In the genomic region with DNA sequence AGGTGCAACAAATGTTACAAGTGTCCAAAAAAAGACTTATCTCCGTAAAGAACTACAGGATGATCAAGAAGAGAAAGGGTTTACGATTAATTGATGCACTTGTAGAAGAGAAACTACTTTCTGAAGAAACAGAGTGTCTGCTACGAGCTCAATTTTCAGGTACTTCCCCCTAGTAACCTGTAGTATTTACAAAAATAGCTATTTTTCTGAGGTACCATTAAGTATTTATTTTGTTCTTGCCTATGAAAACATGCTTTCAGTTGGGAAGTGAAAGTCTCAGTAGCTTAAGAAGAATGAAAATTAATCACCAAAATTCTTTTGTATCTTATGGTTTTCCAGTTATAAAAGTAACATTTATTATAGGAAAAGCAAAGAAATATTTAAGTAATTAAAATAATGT, we compare ENCODE assay signal across 18 cellular contexts. TPM values are rescaled to one million over a fixed set of nuclear protein-coding genes. Genes with fewer than 3 reads are reported as not detected.
DNase-seq lines count a peak whose midpoint lies in the region; ATAC-seq and TF ChIP-seq lines count a peak whose summit lies in the region.
"Had no signal": no experiment of that assay in that cellular context is flagged by ENCODE, and none has a peak within 500 bp of the region (broad histone marks: within the 10 kb centered on the region; RNA-seq: fewer than 3 reads in every experiment).

No MANE protein-coding gene starts in this region.

- DNase-seq in Kasumi-1 (lab: John Stamatoyannopoulos, UW) = no peak
- DNase-seq in right lobe of liver = no peak
- DNase-seq in iPS-NIHi7 (ENCODE audit: extremely low spot score) = no peak
- no peak for DNase-seq in cardiac septum (ENCODE audit: low spot score)
- DNase-seq: 8988T; activated CD8-positive, alpha-beta memory T cell treated with anti-CD3 and anti-CD28 coated beads for 24 hours; activated effector memory CD4-positive, alpha-beta T cell treated with Interleukin-2 at 50 U/mL for 16 hours; DMS79; mesenchymal stem cell; NCI-H2029 treated with DMSO at 0.1 percent for 48 hours; NCI-H69; nephron progenitor cell had no signal

- no peak overlapping the region for H3K27ac ChIP-seq in DOHH2 (ENCODE audit: low read depth, low read length)
- H3K27ac ChIP-seq in right lobe of liver = no peak overlapping the region
- H3K27ac ChIP-seq: ascending aorta, coronary artery had no signal

- 91% methylated on average over 3 of the region's 3 CpGs for WGBS in right lobe of liver (ENCODE audit: insufficient coverage, low coverage, low lambda C conversion rate, missing lambda C conversion rate)

- H3K4me1 ChIP-seq in DOHH2 (ENCODE audit: control insufficient read depth, low read length) = peaks cover 28% of the 10 kb centered on the region
- H3K4me1 ChIP-seq in right lobe of liver = no peaks in the 10 kb centered on the region

- no peak for TF ChIP-seq POLR2A in right lobe of liver (IDR thresholded peaks at IDR 0.05)

- peak overlapping the region; percentile 6; the same call in 1 of the 2 replicates for H3K4me2 ChIP-seq in DOHH2 (ENCODE audit: low read length)

- no peak for TF ChIP-seq CTCF in DOHH2 (IDR thresholded peaks at IDR 0.05; ENCODE audit: low read depth, low read length, poor library complexity, severe bottlenecking)
- TF ChIP-seq CTCF in right lobe of liver (IDR thresholded peaks at IDR 0.05) = no peak

- H3K9me3 ChIP-seq in DOHH2 (ENCODE audit: control insufficient read depth, insufficient read depth, low read length) (no peaks in the 10 kb centered on the region), right lobe of liver (no peaks in the 10 kb centered on the region)
- H3K9me3 ChIP-seq: ascending aorta had no signal

- H3K4me3 ChIP-seq in DOHH2 (ENCODE audit: low read length) (no peak overlapping the region), right lobe of liver (no peak overlapping the region)
- H3K4me3 ChIP-seq: ascending aorta, coronary artery had no signal

- H4K20me1 ChIP-seq in DOHH2 (ENCODE audit: control insufficient read depth, insufficient read depth, low read depth, low read length) = no peaks in the 10 kb centered on the region

- peak; percentile 32 for ATAC-seq in GM18870 (IDR thresholded peaks at IDR 0.05; ENCODE audit: unreplicated experiment)
- ATAC-seq in GM21723 (IDR thresholded peaks at IDR 0.05; ENCODE audit: unreplicated experiment) = peak; percentile 61
- ATAC-seq in HG03196 (IDR thresholded peaks at IDR 0.05; ENCODE audit: unreplicated experiment) = peak; percentile 37
- no peak for ATAC-seq in right lobe of liver

- peaks cover 17% of the 10 kb centered on the region for H3K79me2 ChIP-seq in DOHH2 (ENCODE audit: control insufficient read depth, low read length)

- H3K36me3 ChIP-seq in DOHH2 (ENCODE audit: control insufficient read depth, low read length) = peaks cover 16% of the 10 kb centered on the region
- H3K36me3 ChIP-seq in right lobe of liver = peaks cover 0 to 14% (median 6%) of the 10 kb centered on the region in 4 donors

- H3K9me2 ChIP-seq in DOHH2 (replicated peaks; ENCODE audit: control insufficient read depth, low read length) = no peaks in the 10 kb centered on the region

- peaks cover 5% of the 10 kb centered on the region for H3F3A ChIP-seq in DOHH2 (ENCODE audit: control insufficient read depth, insufficient read depth)

- H3K27me3 ChIP-seq in DOHH2 (ENCODE audit: control insufficient read depth, low read length) (no peaks in the 10 kb centered on the region), right lobe of liver (no peaks in the 10 kb centered on the region)
- H3K27me3 ChIP-seq: ascending aorta had no signal

- intact Hi-C loops in right lobe of liver (cut with DNase I) = loop anchor here in 1 of 2 donors (10.0 kb wide), 1 partner anchor 98 kb away; no protein-coding TSS in a partner anchor
- intact Hi-C loops in cardiac septum (cut with DNase I) = loop anchor here (10.0 kb wide), 1 partner anchor 548 kb away; a partner anchor contains a TSS

RNA-seq across cellular contexts. Expression of a gene that starts 5.9 kb away (rescaled TPM):
- 1 to 10 TPM in 5 of 6 experiments, under 1 TPM in 1; 0.92 to 3.8 (median 3.0) TPM for total RNA-seq in right lobe of liver
- total RNA-seq in cardiac septum = 6.0 TPM

RNA-seq across cellular contexts. Expression of a gene that starts 15.5 kb away (rescaled TPM):
- 100 to 1,000 TPM; 117 to 161 (median 128) TPM for total RNA-seq in right lobe of liver
- total RNA-seq in cardiac septum = 140 TPM

Comparison
In these comparisons a context has a peak if more than half of its experiments do, and no peak if none do; other contexts are left out.
1. ATAC-seq: peak in GM18870 (single experiment), GM21723 (single experiment) and HG03196 (single experiment); none in right lobe of liver (0 of 4).